ENCODE assay signal across 1 cellular context in genomic region chr1:171644805-171645483, GRCh38.
A peak's percentile ranks its signal among the peaks of the same experiment; 100 is the strongest.
TF ChIP-seq lines count a peak whose summit lies in the region.

No MANE protein-coding gene starts in this region.

TF ChIP-seq in HEK293, 187 proteins besides CTCF, POLR2A, EP300 and RAD21 (continued from another document):
- TF ChIP-seq, protein P1, sequence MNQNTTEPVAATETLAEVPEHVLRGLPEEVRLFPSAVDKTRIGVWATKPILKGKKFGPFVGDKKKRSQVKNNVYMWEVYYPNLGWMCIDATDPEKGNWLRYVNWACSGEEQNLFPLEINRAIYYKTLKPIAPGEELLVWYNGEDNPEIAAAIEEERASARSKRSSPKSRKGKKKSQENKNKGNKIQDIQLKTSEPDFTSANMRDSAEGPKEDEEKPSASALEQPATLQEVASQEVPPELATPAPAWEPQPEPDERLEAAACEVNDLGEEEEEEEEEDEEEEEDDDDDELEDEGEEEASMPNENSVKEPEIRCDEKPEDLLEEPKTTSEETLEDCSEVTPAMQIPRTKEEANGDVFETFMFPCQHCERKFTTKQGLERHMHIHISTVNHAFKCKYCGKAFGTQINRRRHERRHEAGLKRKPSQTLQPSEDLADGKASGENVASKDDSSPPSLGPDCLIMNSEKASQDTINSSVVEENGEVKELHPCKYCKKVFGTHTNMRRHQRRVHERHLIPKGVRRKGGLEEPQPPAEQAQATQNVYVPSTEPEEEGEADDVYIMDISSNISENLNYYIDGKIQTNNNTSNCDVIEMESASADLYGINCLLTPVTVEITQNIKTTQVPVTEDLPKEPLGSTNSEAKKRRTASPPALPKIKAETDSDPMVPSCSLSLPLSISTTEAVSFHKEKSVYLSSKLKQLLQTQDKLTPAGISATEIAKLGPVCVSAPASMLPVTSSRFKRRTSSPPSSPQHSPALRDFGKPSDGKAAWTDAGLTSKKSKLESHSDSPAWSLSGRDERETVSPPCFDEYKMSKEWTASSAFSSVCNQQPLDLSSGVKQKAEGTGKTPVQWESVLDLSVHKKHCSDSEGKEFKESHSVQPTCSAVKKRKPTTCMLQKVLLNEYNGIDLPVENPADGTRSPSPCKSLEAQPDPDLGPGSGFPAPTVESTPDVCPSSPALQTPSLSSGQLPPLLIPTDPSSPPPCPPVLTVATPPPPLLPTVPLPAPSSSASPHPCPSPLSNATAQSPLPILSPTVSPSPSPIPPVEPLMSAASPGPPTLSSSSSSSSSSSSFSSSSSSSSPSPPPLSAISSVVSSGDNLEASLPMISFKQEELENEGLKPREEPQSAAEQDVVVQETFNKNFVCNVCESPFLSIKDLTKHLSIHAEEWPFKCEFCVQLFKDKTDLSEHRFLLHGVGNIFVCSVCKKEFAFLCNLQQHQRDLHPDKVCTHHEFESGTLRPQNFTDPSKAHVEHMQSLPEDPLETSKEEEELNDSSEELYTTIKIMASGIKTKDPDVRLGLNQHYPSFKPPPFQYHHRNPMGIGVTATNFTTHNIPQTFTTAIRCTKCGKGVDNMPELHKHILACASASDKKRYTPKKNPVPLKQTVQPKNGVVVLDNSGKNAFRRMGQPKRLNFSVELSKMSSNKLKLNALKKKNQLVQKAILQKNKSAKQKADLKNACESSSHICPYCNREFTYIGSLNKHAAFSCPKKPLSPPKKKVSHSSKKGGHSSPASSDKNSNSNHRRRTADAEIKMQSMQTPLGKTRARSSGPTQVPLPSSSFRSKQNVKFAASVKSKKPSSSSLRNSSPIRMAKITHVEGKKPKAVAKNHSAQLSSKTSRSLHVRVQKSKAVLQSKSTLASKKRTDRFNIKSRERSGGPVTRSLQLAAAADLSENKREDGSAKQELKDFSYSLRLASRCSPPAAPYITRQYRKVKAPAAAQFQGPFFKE (tag by site-specific recombination; IDR thresholded peaks at IDR 0.05; ENCODE audit: borderline replicate concordance) = no peak
- TF ChIP-seq ZNF580 (tag by site-specific recombination; IDR thresholded peaks at IDR 0.05) (peak; percentile 89), ZNF660 (tag by site-specific recombination; IDR thresholded peaks at IDR 0.05) (peak; percentile 73; the same call in 1 of the 2 replicates), ZNF174 (tag by site-specific recombination; IDR thresholded peaks at IDR 0.05) (no peak), ZNF654 (tag by site-specific recombination; IDR thresholded peaks at IDR 0.05; ENCODE audit: low read depth) (peak; percentile 95), YY2 (tag by site-specific recombination; IDR thresholded peaks at IDR 0.05) (0 out of 2 replicates have a peak, but pooled peaks have one; percentile 20), ZNF354C (tag by site-specific recombination; IDR thresholded peaks at IDR 0.05; ENCODE audit: borderline replicate concordance, low read depth) (no peak), ZNF274 (IDR thresholded peaks at IDR 0.05; ENCODE audit: low read length) (no peak), ZNF274 (tag by site-specific recombination; IDR thresholded peaks at IDR 0.05; ENCODE audit: borderline replicate concordance) (no peak), KLF9 (tag by site-specific recombination; IDR thresholded peaks at IDR 0.05; ENCODE audit: low read depth) (peak; percentile 59; the same call in 1 of the 2 replicates), ZNF768 (tag by site-specific recombination; IDR thresholded peaks at IDR 0.05) (peak; percentile 97), ZNF391 (tag by site-specific recombination; IDR thresholded peaks at IDR 0.05; ENCODE audit: borderline replicate concordance, low read depth) (no peak), ZNF785 (tag by site-specific recombination; IDR thresholded peaks at IDR 0.05) (no peak), ZFP3 (tag by site-specific recombination; IDR thresholded peaks at IDR 0.05; ENCODE audit: low read depth) (no peak), ZNF292 (tag by site-specific recombination; IDR thresholded peaks at IDR 0.05; ENCODE audit: borderline replicate concordance, low read depth) (no peak), ZNF311 (tag by site-specific recombination; IDR thresholded peaks at IDR 0.05; ENCODE audit: borderline replicate concordance) (no peak), ZNF600 (tag by site-specific recombination; IDR thresholded peaks at IDR 0.05) (peak; percentile 82), ZNF416 (tag by site-specific recombination; IDR thresholded peaks at IDR 0.05) (no peak), ZNF610 (tag by site-specific recombination; IDR thresholded peaks at IDR 0.05; ENCODE audit: borderline replicate concordance) (no peak), ZNF2 (tag by site-specific recombination; IDR thresholded peaks at IDR 0.05) (peak; percentile 85), SP7 (tag by site-specific recombination; IDR thresholded peaks at IDR 0.05) (peak; percentile 39), ZNF501 (tag by site-specific recombination; IDR thresholded peaks at IDR 0.05) (0 out of 2 replicates have a peak, but pooled peaks have one; percentile 53), ZFHX2 (tag by site-specific recombination; conservative IDR thresholded peaks at IDR 0.05) (peak; percentile 58), IKZF3 (tag by site-specific recombination; IDR thresholded peaks at IDR 0.05) (0 out of 2 replicates have a peak, but pooled peaks have one; percentile 7), EGR2 (tag by site-specific recombination; IDR thresholded peaks at IDR 0.05; ENCODE audit: low read depth) (peak; percentile 49), TRIM28 (IDR thresholded peaks at IDR 0.05; ENCODE audit: borderline replicate concordance, low read length) (peak; percentile 71; the same call in 1 of the 2 replicates)
- TF ChIP-seq, protein P2, sequence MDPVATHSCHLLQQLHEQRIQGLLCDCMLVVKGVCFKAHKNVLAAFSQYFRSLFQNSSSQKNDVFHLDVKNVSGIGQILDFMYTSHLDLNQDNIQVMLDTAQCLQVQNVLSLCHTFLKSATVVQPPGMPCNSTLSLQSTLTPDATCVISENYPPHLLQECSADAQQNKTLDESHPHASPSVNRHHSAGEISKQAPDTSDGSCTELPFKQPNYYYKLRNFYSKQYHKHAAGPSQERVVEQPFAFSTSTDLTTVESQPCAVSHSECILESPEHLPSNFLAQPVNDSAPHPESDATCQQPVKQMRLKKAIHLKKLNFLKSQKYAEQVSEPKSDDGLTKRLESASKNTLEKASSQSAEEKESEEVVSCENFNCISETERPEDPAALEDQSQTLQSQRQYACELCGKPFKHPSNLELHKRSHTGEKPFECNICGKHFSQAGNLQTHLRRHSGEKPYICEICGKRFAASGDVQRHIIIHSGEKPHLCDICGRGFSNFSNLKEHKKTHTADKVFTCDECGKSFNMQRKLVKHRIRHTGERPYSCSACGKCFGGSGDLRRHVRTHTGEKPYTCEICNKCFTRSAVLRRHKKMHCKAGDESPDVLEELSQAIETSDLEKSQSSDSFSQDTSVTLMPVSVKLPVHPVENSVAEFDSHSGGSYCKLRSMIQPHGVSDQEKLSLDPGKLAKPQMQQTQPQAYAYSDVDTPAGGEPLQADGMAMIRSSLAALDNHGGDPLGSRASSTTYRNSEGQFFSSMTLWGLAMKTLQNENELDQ (tag by site-specific recombination; IDR thresholded peaks at IDR 0.05; ENCODE audit: low read depth) = no peak
